36 cellular contexts compared by ENCODE assay signal in genomic region chr1:234345237-234345636, GRCh38. TPM values are rescaled to one million over a fixed set of nuclear protein-coding genes. Genes with fewer than 3 reads are reported as not detected.
DNase-seq lines count a peak whose midpoint lies in the region; ATAC-seq, FAIRE-seq and TF ChIP-seq lines count a peak whose summit lies in the region.
"Had no signal": no experiment of that assay in that cellular context is flagged by ENCODE, and none has a peak within 500 bp of the region (broad histone marks: within the 10 kb centered on the region; RNA-seq: fewer than 3 reads in every experiment).

No MANE protein-coding gene starts in this region.

- H3K27me3 Mint-ChIP-seq in activated CD4-positive, alpha-beta T cell treated with anti-CD3 and anti-CD28 coated beads, Interleukin-2, amount 10 ng/mL, durations not matched to agents 24 days and 14 days = peaks cover 22% of the 10 kb centered on the region
- H3K27me3 Mint-ChIP-seq in GM23338 (ENCODE audit: insufficient read depth, low read depth, poor library complexity) = peaks cover 1% of the 10 kb centered on the region

- H2AFZ ChIP-seq in HepG2 (ENCODE audit: low read length) (no peak overlapping the region), GM23338 (no peak overlapping the region), K562 (ENCODE audit: low read depth, low read length) (peak overlapping the region; percentile 1; the same call in 1 of the 2 replicates)

- H3K9me2 ChIP-seq in GM23338 (ENCODE audit: insufficient read depth) = no peaks in the 10 kb centered on the region

- H3K27ac ChIP-seq in HepG2 (ENCODE audit: extremely low read length, insufficient read depth, low read length) (no peak overlapping the region), right lobe of liver (no peak overlapping the region), GM23338 (ENCODE audit: low read depth) (no peak overlapping the region), K562 (ENCODE audit: extremely low read depth, low read depth, low read length) (no peak overlapping the region), prostate gland (no peak overlapping the region)
- H3K27ac ChIP-seq: 22Rv1; A549; BLaER1; BLaER1 treated with 17β-estradiol and CSF1 and Interleukin-3, amounts not matched to agents 10 nM and 100 nM; C4-2B had no signal

- H3K79me2 ChIP-seq in HepG2 (ENCODE audit: insufficient read depth, low read length) (no peaks in the 10 kb centered on the region), GM23338 (replicated peaks; ENCODE audit: insufficient read depth) (no peaks in the 10 kb centered on the region), K562 (ENCODE audit: control insufficient read depth, insufficient read depth, low read length) (no peaks in the 10 kb centered on the region)

- WGBS in HepG2 (ENCODE audit: low lambda C conversion rate) = 80% methylated on average over 1 of the region's 1 CpG
- no CpG with 5 or more reads among the region's 1 CpG for WGBS in right lobe of liver (ENCODE audit: insufficient coverage, low coverage, low lambda C conversion rate, missing lambda C conversion rate)
- 6% methylated on average over 1 of the region's 1 CpG for WGBS in K562 (ENCODE audit: insufficient coverage, low coverage, missing lambda C conversion rate)
- WGBS in prostate gland = 93% methylated on average over 1 of the region's 1 CpG

- H3K4me1 ChIP-seq in HepG2 (ENCODE audit: insufficient read depth, low read length) (peaks cover 20% of the 10 kb centered on the region), right lobe of liver (no peaks in the 10 kb centered on the region), GM23338 (ENCODE audit: insufficient read depth) (no peaks in the 10 kb centered on the region), K562 (replicated peaks in 1 of 2; ENCODE audit: control insufficient read depth in 2 of 2, insufficient read depth in 2 of 2, low read length in 2 of 2) (no peaks in the 10 kb centered on the region), prostate gland (replicated peaks) (no peaks in the 10 kb centered on the region)
- H3K4me1 ChIP-seq: A549; BE2C; BLaER1; BLaER1 treated with 17β-estradiol and CSF1 and Interleukin-3, amounts not matched to agents 10 nM and 100 nM; Caco-2 had no signal

- H3K4me3 ChIP-seq in HepG2 (replicated peaks in 1 of 3; ENCODE audit: insufficient read depth in 1 of 3, low read depth in 2 of 3, low read length in 3 of 3) (no peak overlapping the region), right lobe of liver (no peak overlapping the region), GM23338 (no peak overlapping the region), K562 (no peak overlapping the region), prostate gland (no peak overlapping the region)
- H3K4me3 ChIP-seq: A549; BLaER1; BLaER1 treated with 17β-estradiol and CSF1 and Interleukin-3, amounts not matched to agents 10 nM and 100 nM had no signal

- no peaks in the 10 kb centered on the region for H3K9me1 ChIP-seq in K562 (ENCODE audit: control insufficient read depth, insufficient read depth, low read length)

- TF ChIP-seq CTCF in HepG2 (CRISPR knock-in tag; IDR thresholded peaks at IDR 0.05) (no peak), right lobe of liver (IDR thresholded peaks at IDR 0.05) (no peak), GM23338 (conservative IDR thresholded peaks at IDR 0.05; ENCODE audit: low read depth in 2 of 2) (no peak), K562 (IDR thresholded peaks at IDR 0.05 in 2 of 3, conservative IDR thresholded peaks at IDR 0.05 in 1 of 3; ENCODE audit: insufficient read depth in 2 of 3, low read depth in 1 of 3, low read length in 3 of 3) (no peak), prostate gland (IDR thresholded peaks at IDR 0.05) (no peak)

- no peak overlapping the region for H3K27ac Mint-ChIP-seq in activated CD4-positive, alpha-beta T cell treated with anti-CD3 and anti-CD28 coated beads, Interleukin-2, amount 10 ng/mL, durations not matched to agents 24 days and 14 days
- H3K27ac Mint-ChIP-seq in GM23338 = no peak overlapping the region
- H3K27ac Mint-ChIP-seq: B cell; CD14-positive monocyte; CD4-positive, alpha-beta memory T cell; CD4-positive, alpha-beta T cell; CD4-positive, CD25-positive, alpha-beta regulatory T cell; CD8-positive, alpha-beta memory T cell; CD8-positive, alpha-beta T cell had no signal

- no peak for TF ChIP-seq RAD21 in HepG2 (CRISPR knock-in tag; IDR thresholded peaks at IDR 0.05)
- no peak for TF ChIP-seq RAD21 in K562 (CRISPR knock-in tag; conservative IDR thresholded peaks at IDR 0.05 in 1 of 2, IDR thresholded peaks at IDR 0.05 in 1 of 2)

- CTCF ChIA-PET in HepG2 (lab: Yijun Ruan, JAX; ENCODE audit: low intra/inter-chr PET ratio, low total read pairs) = no interaction called here
- CTCF ChIA-PET in K562 (lab: Yijun Ruan, JAX; ENCODE audit: low intra/inter-chr PET ratio) = interaction anchor here (0.6 kb wide), 1 partner anchor 9 kb away, joined by 4 read pairs; no protein-coding TSS in a partner anchor

- H3K4me3 Mint-ChIP-seq in activated CD4-positive, alpha-beta T cell treated with anti-CD3 and anti-CD28 coated beads, Interleukin-2, amount 10 ng/mL, durations not matched to agents 24 days and 14 days = no peak overlapping the region
- no peak overlapping the region for H3K4me3 Mint-ChIP-seq in GM23338
- H3K4me3 Mint-ChIP-seq: B cell; CD14-positive monocyte; CD4-positive, alpha-beta memory T cell; CD4-positive, alpha-beta T cell; CD4-positive, CD25-positive, alpha-beta regulatory T cell; CD8-positive, alpha-beta memory T cell; CD8-positive, alpha-beta T cell had no signal

- TF ChIP-seq POLR2A in HepG2 (IDR thresholded peaks at IDR 0.05; ENCODE audit: insufficient read depth in 1 of 2, low read depth in 2 of 2, low read length in 2 of 2) = no peak
- no peak for TF ChIP-seq POLR2A in right lobe of liver (IDR thresholded peaks at IDR 0.05)
- TF ChIP-seq POLR2A in K562 (conservative IDR thresholded peaks at IDR 0.05) = no peak
- no peak for TF ChIP-seq POLR2A in prostate gland (IDR thresholded peaks at IDR 0.05)

- H3K36me3 ChIP-seq in HepG2 (replicated peaks in 1 of 2; ENCODE audit: control insufficient read depth in 1 of 2, insufficient read depth in 2 of 2, low read length in 2 of 2) (no peaks in the 10 kb centered on the region), right lobe of liver (no peaks in the 10 kb centered on the region), GM23338 (ENCODE audit: insufficient read depth) (no peaks in the 10 kb centered on the region), K562 (ENCODE audit: control insufficient read depth, insufficient read depth, low read length) (no peaks in the 10 kb centered on the region), prostate gland (no peaks in the 10 kb centered on the region)
- H3K36me3 ChIP-seq: BE2C; BLaER1; BLaER1 treated with 17β-estradiol and CSF1 and Interleukin-3, amounts not matched to agents 10 nM and 100 nM had no signal

- POLR2A ChIA-PET in HepG2 (lab: Yijun Ruan, JAX) (no interaction called here), K562 (lab: Yijun Ruan, JAX) (interaction anchor here (0.5 kb wide), 1 partner anchor 41 kb away, joined by 3 read pairs; no protein-coding TSS in a partner anchor)

- H3K9ac ChIP-seq in HepG2 (ENCODE audit: insufficient read depth, low read depth, low read length) (no peak overlapping the region), K562 (ENCODE audit: insufficient read depth in 1 of 2, low read depth in 2 of 2, low read length in 2 of 2) (no peak overlapping the region)
- H3K9ac ChIP-seq: BLaER1; BLaER1 treated with 17β-estradiol and CSF1 and Interleukin-3, amounts not matched to agents 10 nM and 100 nM had no signal

- no peaks in the 10 kb centered on the region for H3F3A ChIP-seq in GM23338 (replicated peaks; ENCODE audit: low read depth)

- BruUV-seq in HepG2 (replicated peaks; lab: Mats Ljungman, UMichigan) (no TSS peak), K562 (replicated peaks; lab: Mats Ljungman, UMichigan) (no TSS peak)

- peak; percentile 30 for DNase-seq in activated CD4-positive, alpha-beta T cell treated with anti-CD3 and anti-CD28 coated beads, Interleukin-2, amount 10 ng/mL, durations not matched to agents 24 days and 14 days
- no peak for DNase-seq in activated CD4-positive, alpha-beta T cell treated with anti-CD3 and anti-CD28 coated beads for 1 hour
- DNase-seq in HepG2 (ENCODE audit: low spot score) (no peak), right lobe of liver (no peak), GM23338 (ENCODE audit: low spot score) (no peak), K562 (ENCODE audit: extremely low read depth in 1 of 4, low spot score in 3 of 4) (no peak), RKO (ENCODE audit: low spot score) (no peak), prostate gland (ENCODE audit: low spot score) (no peak)
- DNase-seq: 8988T; ACHN; AML-193; BE2C; C1 segment of cervical spinal cord; Caco-2; Calu3; CD4-positive, alpha-beta memory T cell; CD4-positive, alpha-beta T cell; CD4-positive, CD25-positive, alpha-beta regulatory T cell; CD8-positive, alpha-beta memory T cell; CD8-positive, alpha-beta T cell; COR-L47; DMS 273 treated with DMSO at 0.1 percent for 48 hours; DMS153; DMS53; DMS79; DMS79 treated with DMSO at 0.1 percent for 48 hours; DND-41; EL had no signal

- H3K4me1 Mint-ChIP-seq in activated CD4-positive, alpha-beta T cell treated with anti-CD3 and anti-CD28 coated beads, Interleukin-2, amount 10 ng/mL, durations not matched to agents 24 days and 14 days = no peaks in the 10 kb centered on the region
- no peaks in the 10 kb centered on the region for H3K4me1 Mint-ChIP-seq in GM23338
- H3K4me1 Mint-ChIP-seq: B cell; CD14-positive monocyte; CD4-positive, alpha-beta memory T cell; CD4-positive, CD25-positive, alpha-beta regulatory T cell; CD8-positive, alpha-beta memory T cell had no signal

- H3K4me2 ChIP-seq in HepG2 (ENCODE audit: low read depth, low read length) (no peak overlapping the region), GM23338 (no peak overlapping the region), K562 (ENCODE audit: insufficient read depth, low read length) (no peak overlapping the region)
- H3K4me2 ChIP-seq: A549; BLaER1; BLaER1 treated with 17β-estradiol and CSF1 and Interleukin-3, amounts not matched to agents 10 nM and 100 nM had no signal

- H3K27me3 ChIP-seq in HepG2 (ENCODE audit: control insufficient read depth in 1 of 2, insufficient read depth in 2 of 2, low read length in 2 of 2) = no peaks in the 10 kb centered on the region
- H3K27me3 ChIP-seq in right lobe of liver = no peaks in the 10 kb centered on the region
- H3K27me3 ChIP-seq in GM23338 (ENCODE audit: insufficient read depth) = no peaks in the 10 kb centered on the region
- H3K27me3 ChIP-seq in K562 (ENCODE audit: control insufficient read depth in 2 of 2, insufficient read depth in 2 of 2, low read length in 2 of 2) = peaks cover 0 to 2% of the 10 kb centered on the region in 2 experiments; a peak in 1 of 5 replicates
- H3K27me3 ChIP-seq in prostate gland (replicated peaks; ENCODE audit: insufficient read depth) = no peaks in the 10 kb centered on the region
- H3K27me3 ChIP-seq: BLaER1; BLaER1 treated with 17β-estradiol and CSF1 and Interleukin-3, amounts not matched to agents 10 nM and 100 nM had no signal

- H3K36me3 Mint-ChIP-seq in activated CD4-positive, alpha-beta T cell treated with anti-CD3 and anti-CD28 coated beads, Interleukin-2, amount 10 ng/mL, durations not matched to agents 24 days and 14 days (ENCODE audit: low read depth) = no peaks in the 10 kb centered on the region
- no peaks in the 10 kb centered on the region for H3K36me3 Mint-ChIP-seq in GM23338 (ENCODE audit: low read depth)
- H3K36me3 Mint-ChIP-seq: CD14-positive monocyte; CD4-positive, alpha-beta memory T cell; CD4-positive, CD25-positive, alpha-beta regulatory T cell; CD8-positive, alpha-beta T cell had no signal

- no peak for TF ChIP-seq EP300 in HepG2 (IDR thresholded peaks at IDR 0.05; ENCODE audit: low read depth in 2 of 2, low read length in 2 of 2)
- TF ChIP-seq EP300 in HepG2 (CRISPR knock-in tag; IDR thresholded peaks at IDR 0.05; ENCODE audit: borderline replicate concordance) = no peak
- TF ChIP-seq EP300 in K562 (IDR thresholded peaks at IDR 0.05; ENCODE audit: low read length) = no peak

- no peak for FAIRE-seq in HepG2 (lab: Jason Lieb, UNC)
- FAIRE-seq in K562 (lab: Jason Lieb, UNC) = no peak
- FAIRE-seq: A204.1, A549 had no signal

- no peaks in the 10 kb centered on the region for H3K9me3 Mint-ChIP-seq in activated CD4-positive, alpha-beta T cell treated with anti-CD3 and anti-CD28 coated beads, Interleukin-2, amount 10 ng/mL, durations not matched to agents 24 days and 14 days
- peaks cover 10% of the 10 kb centered on the region for H3K9me3 Mint-ChIP-seq in GM23338
- H3K9me3 Mint-ChIP-seq: CD4-positive, alpha-beta T cell had no signal

- no peak for ATAC-seq in HepG2
- ATAC-seq in right lobe of liver = no peak
- ATAC-seq in GM23338 = no peak
- no peak for ATAC-seq in K562
- ATAC-seq: A549; CD8-positive, alpha-beta T cell had no signal

- intact Hi-C loops in activated CD4-positive, alpha-beta T cell treated with anti-CD3 and anti-CD28 coated beads, Interleukin-2, amount 10 ng/mL, durations not matched to agents 24 days and 14 days (cut with micrococcal nuclease) = no loop called here
- intact Hi-C loops in HepG2 (cut with micrococcal nuclease; ENCODE audit: unreplicated experiment) (no loop called here), right lobe of liver (cut with DNase I) (no loop called here), K562 (cut with micrococcal nuclease) (no loop called here), prostate gland (cut with DNase I) (no loop called here)

- in situ Hi-C loops in HepG2 (cut with HindIII; ENCODE audit: extremely low pct_ligation_motif_present, low pct_unique_long_range_greater_than_20kb) (no loop called here), K562 (cut with MboI) (no loop called here)

- H4K20me1 ChIP-seq in HepG2 (ENCODE audit: insufficient read depth, low read length) = no peaks in the 10 kb centered on the region
- H4K20me1 ChIP-seq in GM23338 (replicated peaks; ENCODE audit: insufficient read depth) = no peaks in the 10 kb centered on the region
- H4K20me1 ChIP-seq in K562 (replicated peaks; ENCODE audit: control insufficient read depth, insufficient read depth, low read length) = no peaks in the 10 kb centered on the region
- H4K20me1 ChIP-seq: BLaER1; BLaER1 treated with 17β-estradiol and CSF1 and Interleukin-3, amounts not matched to agents 10 nM and 100 nM had no signal

- no peaks in the 10 kb centered on the region for H3K9me3 ChIP-seq in HepG2 (ENCODE audit: low read length)
- H3K9me3 ChIP-seq in right lobe of liver = peaks cover 0 to 3% (median 0%) of the 10 kb centered on the region in 4 donors
- H3K9me3 ChIP-seq in K562 (replicated peaks; ENCODE audit: control insufficient read depth, insufficient read depth, low read depth, low read length) = peaks cover 4% of the 10 kb centered on the region; the same call in 1 of the 2 replicates
- no peaks in the 10 kb centered on the region for H3K9me3 ChIP-seq in prostate gland
- H3K9me3 ChIP-seq: BE2C, BLaER1, Caco-2 had no signal

RNA-seq across cellular contexts. Expression of gene COA6, which starts 28.0 kb away (rescaled TPM):
- 67.7 and 68.3 TPM in 2 replicates for total RNA-seq in activated CD4-positive, alpha-beta T cell treated with anti-CD3 and anti-CD28 coated beads, Interleukin-2, amount 10 ng/mL, durations not matched to agents 24 days and 14 days
- total RNA-seq in HepG2 (2016; rRNA removed; fragmentation: Illumina TruSeq; extraction: Trizol) = 104 and 158 TPM in 2 replicates
- 65.3 and 66.5 TPM in 2 replicates for total RNA-seq in HepG2 (2016; cell fraction: cytosol; rRNA removed; fragmentation: Illumina TruSeq; extraction: Trizol; ENCODE audit: low read depth)
- total RNA-seq in HepG2 (2016; cell fraction: insoluble cytoplasmic fraction; rRNA removed; fragmentation: Illumina TruSeq; extraction: Trizol) = 117 and 175 TPM in 2 replicates
- total RNA-seq in HepG2 (2016; cell fraction: membrane; rRNA removed; fragmentation: Illumina TruSeq; extraction: Trizol) = 73.2 and 76.4 TPM in 2 replicates
- 44.6 and 50.4 TPM in 2 replicates for total RNA-seq in HepG2 (2016; cell fraction: nucleus; rRNA removed; fragmentation: Illumina TruSeq; extraction: Trizol)
- polyA plus RNA-seq in HepG2 (2011; rRNA removed) = 29.1 and 32.4 TPM in 2 replicates
- polyA plus RNA-seq in HepG2 (2011; cell fraction: cytosol; rRNA removed) = 37.1 and 37.6 TPM in 2 replicates
- polyA plus RNA-seq in HepG2 (2011; cell fraction: nucleus; rRNA removed) = 12.7 and 13.3 TPM in 2 replicates
- polyA plus RNA-seq in HepG2 (2012) = 49.6 and 68.8 TPM in 2 replicates
- polyA plus RNA-seq in HepG2 (2016; cell fraction: cytosol; fragmentation: Illumina TruSeq; extraction: Trizol; ENCODE audit: low read depth) = 84.3 and 106 TPM in 2 replicates
- 196 and 215 TPM in 2 replicates for polyA plus RNA-seq in HepG2 (2016; cell fraction: insoluble cytoplasmic fraction; fragmentation: Illumina TruSeq; extraction: Trizol; ENCODE audit: low read depth)
- polyA plus RNA-seq in HepG2 (2016; cell fraction: membrane; fragmentation: Illumina TruSeq; extraction: Trizol; ENCODE audit: low read depth) = 84.2 and 92.6 TPM in 2 replicates
- polyA plus RNA-seq in HepG2 (2016; cell fraction: nucleus; fragmentation: Illumina TruSeq; extraction: Trizol; ENCODE audit: insufficient read depth, low read depth) = 92.2 and 92.5 TPM in 2 replicates
- polyA minus RNA-seq in HepG2 (2011; rRNA and poly(A)+ RNA removed; ENCODE audit: low replicate concordance) = 12.7 and 15.1 TPM in 2 replicates
- 16.5 and 16.7 TPM in 2 replicates for polyA minus RNA-seq in HepG2 (2011; cell fraction: cytosol; rRNA and poly(A)+ RNA removed)
- polyA minus RNA-seq in HepG2 (2011; cell fraction: nucleus; rRNA and poly(A)+ RNA removed) = 12.4 and 16.9 TPM in 2 replicates
- 10 to 100 TPM; 12.8 to 29.3 (median 16.2) TPM for total RNA-seq in right lobe of liver
- total RNA-seq in GM23338 (2014; rRNA removed; shearing (Covaris generic)) = 20.7 and 33.9 TPM in 2 replicates
- polyA plus RNA-seq in GM23338 (2016; fragmentation: Nextera tagmentation; extraction: Ambion mirVana) = 152 and 156 TPM in 2 replicates
- 11.0 and 11.3 TPM in 2 replicates for total RNA-seq in K562 (2011; cell fraction: chromatin; rRNA removed; ENCODE audit: low replicate concordance)
- 18.5 and 22.6 TPM in 2 replicates for total RNA-seq in K562 (2011; cell fraction: nucleolus; rRNA removed)
- total RNA-seq in K562 (2011; cell fraction: nucleoplasm; rRNA removed) = 18.0 and 19.1 TPM in 2 replicates
- 92.1 and 131 TPM in 2 replicates for total RNA-seq in K562 (2014; rRNA removed)
- 134 and 151 TPM in 2 replicates for total RNA-seq in K562 (2014; rRNA removed; fragmentation: Illumina TruSeq; extraction: Trizol)
- total RNA-seq in K562 (2015; rRNA removed; fragmentation: Illumina TruSeq; extraction: Trizol) = 155 and 158 TPM in 2 replicates
- 102 and 112 TPM in 2 replicates for total RNA-seq in K562 (2021)
- 50.3 and 77.7 TPM in 2 replicates for polyA plus RNA-seq in K562 (2011; rRNA removed)
- 36.7 and 39.3 TPM in 2 replicates for polyA plus RNA-seq in K562 (2011; cell fraction: cytosol; rRNA removed)
- 17.7 and 23.9 TPM in 2 replicates for polyA plus RNA-seq in K562 (2011; cell fraction: nucleus; rRNA removed)
- polyA plus RNA-seq in K562 (2012) = 96.2 and 170 TPM in 2 replicates
- polyA plus RNA-seq in K562 (2014; fragmentation: Illumina TruSeq; extraction: Trizol) = 91.5 and 119 TPM in 2 replicates
- 100 to 1,000 TPM; 171 to 187 TPM for polyA plus RNA-seq in K562 (2014; fragmentation: Nextera tagmentation; extraction: Ambion mirVana)
- polyA plus RNA-seq in K562 (2014; rRNA removed) = 172 and 190 TPM in 2 replicates
- polyA minus RNA-seq in K562 (2011; rRNA and poly(A)+ RNA removed) = 12.1 and 12.6 TPM in 2 replicates
- polyA minus RNA-seq in K562 (2011; cell fraction: cytosol; rRNA and poly(A)+ RNA removed) = 16.4 and 25.5 TPM in 2 replicates
- 15.6 and 20.1 TPM in 2 replicates for polyA minus RNA-seq in K562 (2011; cell fraction: nucleus; rRNA and poly(A)+ RNA removed)
- 10 to 100 TPM; 16.0 to 31.3 TPM for total RNA-seq in prostate gland
